In the genomic region with DNA sequence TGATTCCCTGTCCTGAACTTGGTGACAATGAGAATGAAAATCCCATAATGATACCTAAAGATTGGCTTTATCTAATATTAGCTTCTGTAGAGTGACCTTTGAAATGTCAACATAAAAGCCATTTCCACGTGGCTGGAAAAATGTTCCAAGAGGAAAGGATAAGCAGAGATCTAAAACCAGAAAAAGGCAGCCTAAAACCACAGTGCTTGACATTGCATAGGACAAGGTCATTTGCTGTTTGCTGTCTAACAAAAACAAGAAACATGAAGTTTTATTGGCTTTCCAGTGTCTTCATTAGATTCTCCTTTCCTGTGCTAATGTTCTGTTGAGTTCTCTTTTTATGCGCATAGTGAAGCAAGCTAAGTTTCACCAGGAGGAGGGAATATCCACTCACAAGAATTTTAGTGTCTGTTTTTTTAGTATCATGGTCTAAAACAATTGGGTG, we compare ENCODE assay signal across 2 cellular contexts.
A peak's percentile ranks its signal among the peaks of the same experiment; 100 is the strongest.
TF ChIP-seq lines count a peak whose summit lies in the region.

No MANE protein-coding gene starts in this region.

TF ChIP-seq in K562, 482 proteins besides CTCF, POLR2A, EP300 and RAD21:
- no peak for TF ChIP-seq RUNX1 (IDR thresholded peaks at IDR 0.05; ENCODE audit: low read depth)
- peak; percentile 81 for TF ChIP-seq ESRRA (IDR thresholded peaks at IDR 0.05; ENCODE audit: borderline replicate concordance, low read depth)
- no peak for TF ChIP-seq TGIF2 (CRISPR knock-in tag; IDR thresholded peaks at IDR 0.05)
- TF ChIP-seq, protein P1, sequence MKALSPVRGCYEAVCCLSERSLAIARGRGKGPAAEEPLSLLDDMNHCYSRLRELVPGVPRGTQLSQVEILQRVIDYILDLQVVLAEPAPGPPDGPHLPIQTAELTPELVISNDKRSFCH (CRISPR knock-in tag; IDR thresholded peaks at IDR 0.05), result no peak
- TF ChIP-seq, protein P1 (tag; IDR thresholded peaks at IDR 0.05), result peak; percentile 96
- no peak for TF ChIP-seq SIN3B (IDR thresholded peaks at IDR 0.05; ENCODE audit: low read depth)

TF ChIP-seq in liver, 16 proteins besides CTCF, POLR2A, EP300 and RAD21:
- TF ChIP-seq HNF4A (conservative IDR thresholded peaks at IDR 0.05) (peak; percentile 93 to 97), FOXA1 (IDR thresholded peaks at IDR 0.05) (peak; percentile 74), SP1 (IDR thresholded peaks at IDR 0.05) (peak; percentile 86), GABPA (IDR thresholded peaks at IDR 0.05 in 1 of 2, conservative IDR thresholded peaks at IDR 0.05 in 1 of 2) (peak in 1 of 2 donors; percentile 43), RXRA (IDR thresholded peaks at IDR 0.05) (peak; percentile 80 to 93), EGR1 (IDR thresholded peaks at IDR 0.05; ENCODE audit: low read depth in 2 of 2) (peak; percentile 31 to 77), YY1 (IDR thresholded peaks at IDR 0.05) (peak; percentile 84), HNF4G (IDR thresholded peaks at IDR 0.05) (peak; percentile 79), NR2F2 (IDR thresholded peaks at IDR 0.05) (peak; percentile 67), FOXA2 (IDR thresholded peaks at IDR 0.05) (peak; percentile 81), JUND (IDR thresholded peaks at IDR 0.05) (peak; percentile 49 to 82), TAF1 (conservative IDR thresholded peaks at IDR 0.05) (peak; percentile 56)
- TF ChIP-seq, protein P2, sequence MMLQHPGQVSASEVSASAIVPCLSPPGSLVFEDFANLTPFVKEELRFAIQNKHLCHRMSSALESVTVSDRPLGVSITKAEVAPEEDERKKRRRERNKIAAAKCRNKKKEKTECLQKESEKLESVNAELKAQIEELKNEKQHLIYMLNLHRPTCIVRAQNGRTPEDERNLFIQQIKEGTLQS (IDR thresholded peaks at IDR 0.05), result peak; percentile 76
- TF ChIP-seq, protein P3, sequence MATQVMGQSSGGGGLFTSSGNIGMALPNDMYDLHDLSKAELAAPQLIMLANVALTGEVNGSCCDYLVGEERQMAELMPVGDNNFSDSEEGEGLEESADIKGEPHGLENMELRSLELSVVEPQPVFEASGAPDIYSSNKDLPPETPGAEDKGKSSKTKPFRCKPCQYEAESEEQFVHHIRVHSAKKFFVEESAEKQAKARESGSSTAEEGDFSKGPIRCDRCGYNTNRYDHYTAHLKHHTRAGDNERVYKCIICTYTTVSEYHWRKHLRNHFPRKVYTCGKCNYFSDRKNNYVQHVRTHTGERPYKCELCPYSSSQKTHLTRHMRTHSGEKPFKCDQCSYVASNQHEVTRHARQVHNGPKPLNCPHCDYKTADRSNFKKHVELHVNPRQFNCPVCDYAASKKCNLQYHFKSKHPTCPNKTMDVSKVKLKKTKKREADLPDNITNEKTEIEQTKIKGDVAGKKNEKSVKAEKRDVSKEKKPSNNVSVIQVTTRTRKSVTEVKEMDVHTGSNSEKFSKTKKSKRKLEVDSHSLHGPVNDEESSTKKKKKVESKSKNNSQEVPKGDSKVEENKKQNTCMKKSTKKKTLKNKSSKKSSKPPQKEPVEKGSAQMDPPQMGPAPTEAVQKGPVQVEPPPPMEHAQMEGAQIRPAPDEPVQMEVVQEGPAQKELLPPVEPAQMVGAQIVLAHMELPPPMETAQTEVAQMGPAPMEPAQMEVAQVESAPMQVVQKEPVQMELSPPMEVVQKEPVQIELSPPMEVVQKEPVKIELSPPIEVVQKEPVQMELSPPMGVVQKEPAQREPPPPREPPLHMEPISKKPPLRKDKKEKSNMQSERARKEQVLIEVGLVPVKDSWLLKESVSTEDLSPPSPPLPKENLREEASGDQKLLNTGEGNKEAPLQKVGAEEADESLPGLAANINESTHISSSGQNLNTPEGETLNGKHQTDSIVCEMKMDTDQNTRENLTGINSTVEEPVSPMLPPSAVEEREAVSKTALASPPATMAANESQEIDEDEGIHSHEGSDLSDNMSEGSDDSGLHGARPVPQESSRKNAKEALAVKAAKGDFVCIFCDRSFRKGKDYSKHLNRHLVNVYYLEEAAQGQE (IDR thresholded peaks at IDR 0.05), result peak; percentile 73
- TF ChIP-seq, protein P4, sequence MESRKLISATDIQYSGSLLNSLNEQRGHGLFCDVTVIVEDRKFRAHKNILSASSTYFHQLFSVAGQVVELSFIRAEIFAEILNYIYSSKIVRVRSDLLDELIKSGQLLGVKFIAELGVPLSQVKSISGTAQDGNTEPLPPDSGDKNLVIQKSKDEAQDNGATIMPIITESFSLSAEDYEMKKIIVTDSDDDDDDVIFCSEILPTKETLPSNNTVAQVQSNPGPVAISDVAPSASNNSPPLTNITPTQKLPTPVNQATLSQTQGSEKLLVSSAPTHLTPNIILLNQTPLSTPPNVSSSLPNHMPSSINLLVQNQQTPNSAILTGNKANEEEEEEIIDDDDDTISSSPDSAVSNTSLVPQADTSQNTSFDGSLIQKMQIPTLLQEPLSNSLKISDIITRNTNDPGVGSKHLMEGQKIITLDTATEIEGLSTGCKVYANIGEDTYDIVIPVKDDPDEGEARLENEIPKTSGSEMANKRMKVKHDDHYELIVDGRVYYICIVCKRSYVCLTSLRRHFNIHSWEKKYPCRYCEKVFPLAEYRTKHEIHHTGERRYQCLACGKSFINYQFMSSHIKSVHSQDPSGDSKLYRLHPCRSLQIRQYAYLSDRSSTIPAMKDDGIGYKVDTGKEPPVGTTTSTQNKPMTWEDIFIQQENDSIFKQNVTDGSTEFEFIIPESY (IDR thresholded peaks at IDR 0.05), result peak; percentile 93
- TF ChIP-seq, protein P5, sequence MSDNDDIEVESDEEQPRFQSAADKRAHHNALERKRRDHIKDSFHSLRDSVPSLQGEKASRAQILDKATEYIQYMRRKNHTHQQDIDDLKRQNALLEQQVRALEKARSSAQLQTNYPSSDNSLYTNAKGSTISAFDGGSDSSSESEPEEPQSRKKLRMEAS (IDR thresholded peaks at IDR 0.05), result peak; percentile 96
